ENCODE assay signal across 8 cellular contexts in the genomic region with DNA sequence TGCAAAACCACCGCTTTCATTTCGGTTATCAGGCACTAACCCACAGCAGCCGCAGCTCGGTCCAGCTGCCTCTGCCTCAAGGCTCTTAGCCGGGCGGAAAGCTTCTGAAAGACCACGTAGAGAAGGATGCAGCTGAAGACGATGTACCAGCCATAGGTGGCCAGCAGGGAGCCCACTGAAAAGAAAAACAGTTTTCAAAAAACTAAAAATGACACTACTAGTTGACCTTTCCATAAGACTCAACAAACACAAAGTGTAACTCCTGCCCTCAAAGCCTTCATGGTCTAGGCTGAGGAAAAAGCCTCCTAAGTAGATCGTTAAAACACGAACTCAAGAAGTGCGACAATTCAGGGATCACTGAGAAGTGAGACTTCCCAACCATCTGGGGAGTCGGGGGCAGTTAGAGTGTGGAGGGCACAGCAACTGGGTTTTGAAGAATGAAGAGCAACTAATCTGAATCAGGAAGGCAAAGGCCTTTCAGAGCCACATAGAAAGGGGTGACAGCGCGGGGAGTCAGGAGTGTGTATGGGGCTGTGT. TPM values are rescaled to one million over a fixed set of nuclear protein-coding genes. Genes with fewer than 3 reads are reported as not detected.
DNase-seq lines count a peak whose midpoint lies in the region; ATAC-seq and TF ChIP-seq lines count a peak whose summit lies in the region.

No MANE protein-coding gene starts in this region.

- peak overlapping the region; percentile 94 for H3K4me3 Mint-ChIP-seq in neural crest cell

- H3K36me3 ChIP-seq in endocrine pancreas (ENCODE audit: control insufficient read depth, insufficient read depth, low read length), result peaks cover 14% of the 10 kb centered on the region

- peak overlapping the region; percentile 66 for H3K27ac ChIP-seq in 22Rv1

- no peaks in the 10 kb centered on the region for H3K9me3 ChIP-seq in endocrine pancreas (ENCODE audit: control insufficient read depth, low read length)

- H3K9me3 Mint-ChIP-seq in neural crest cell, result no peaks in the 10 kb centered on the region

- peaks cover 15% of the 10 kb centered on the region for H3K36me3 Mint-ChIP-seq in neural crest cell (ENCODE audit: low read depth)

- peak overlapping the region; percentile 82 for H3K4me3 ChIP-seq in endocrine pancreas (ENCODE audit: control insufficient read depth, insufficient read depth, low read length)

- no peaks in the 10 kb centered on the region for H3K27me3 ChIP-seq in endocrine pancreas (ENCODE audit: control insufficient read depth, insufficient read depth, low read length)

- peak overlapping the region; percentile 89 for H3K27ac Mint-ChIP-seq in neural crest cell (ENCODE audit: unreplicated experiment)

- peak overlapping the region; percentile 68 for H3K9ac ChIP-seq in endocrine pancreas (ENCODE audit: control insufficient read depth, insufficient read depth, low read length)

- DNase-seq in GM10266 (ENCODE audit: extremely low spot score) (peak; percentile 32), SK-MEL-5 (ENCODE audit: low read depth, low spot score) (peak; percentile 52), neural crest cell (ENCODE audit: low read depth, low spot score) (no peak), NCI-H2171 treated with DMSO at 0.1 percent for 48 hours (lab: John Stamatoyannopoulos, UW) (no peak), NCI-H2107 (lab: John Stamatoyannopoulos, UW) (no peak)

- peak; percentile 45 for ATAC-seq in HG03066 (IDR thresholded peaks at IDR 0.05; ENCODE audit: low read depth, unreplicated experiment)

- in situ Hi-C loops in SK-MEL-5 (cut with HindIII; ENCODE audit: low pct_unique_long_range_greater_than_20kb, low sequenced_read_pairs), result no loop called here

- H3K4me1 ChIP-seq in endocrine pancreas (ENCODE audit: control insufficient read depth, insufficient read depth, low read length), result no peaks in the 10 kb centered on the region

- H3K27me3 Mint-ChIP-seq in neural crest cell (ENCODE audit: low read depth), result no peaks in the 10 kb centered on the region

- peaks cover 12% of the 10 kb centered on the region for H3K4me1 Mint-ChIP-seq in neural crest cell

- TF ChIP-seq CTCF in 22Rv1 (IDR thresholded peaks at IDR 0.05) (peak; percentile 14; the same call in 1 of the 2 replicates), GM10266 (IDR thresholded peaks at IDR 0.05; ENCODE audit: control insufficient read depth, insufficient read depth, low read depth, missing control alignments) (no peak), neural crest cell (conservative IDR thresholded peaks at IDR 0.05) (peak; percentile 64)

RNA-seq across cellular contexts. Expression of a gene that starts 0.7 kb away (rescaled TPM):
- total RNA-seq in SK-MEL-5 (2014; rRNA removed; shearing (Covaris generic)), result 113 and 128 TPM in 2 replicates
- 91.3 and 106 TPM in 2 replicates for polyA plus RNA-seq in SK-MEL-5 (2015; cell fraction: cytosol; rRNA removed)
- 47.7 and 48.0 TPM in 2 replicates for polyA plus RNA-seq in SK-MEL-5 (2015; cell fraction: nucleus; rRNA removed)
- total RNA-seq in neural crest cell, result 37.8 and 42.1 TPM in 2 replicates

RNA-seq across cellular contexts. Expression of a gene that starts 18.5 kb away (rescaled TPM):
- 23.6 and 31.3 TPM in 2 replicates for total RNA-seq in SK-MEL-5 (2014; rRNA removed; shearing (Covaris generic))
- polyA plus RNA-seq in SK-MEL-5 (2015; cell fraction: cytosol; rRNA removed), result 56.5 and 84.0 TPM in 2 replicates
- 151 and 169 TPM in 2 replicates for polyA plus RNA-seq in SK-MEL-5 (2015; cell fraction: nucleus; rRNA removed)
- 118 and 132 TPM in 2 replicates for total RNA-seq in neural crest cell

RNA-seq across cellular contexts. Expression of a gene that starts 24.7 kb away (rescaled TPM):
- total RNA-seq in SK-MEL-5 (2014; rRNA removed; shearing (Covaris generic)), result 22.4 and 23.0 TPM in 2 replicates
- polyA plus RNA-seq in SK-MEL-5 (2015; cell fraction: cytosol; rRNA removed), result 29.4 and 40.5 TPM in 2 replicates
- polyA plus RNA-seq in SK-MEL-5 (2015; cell fraction: nucleus; rRNA removed), result 12.2 and 19.7 TPM in 2 replicates
- 46.7 and 49.7 TPM in 2 replicates for total RNA-seq in neural crest cell

Comparison
In these comparisons a context has a peak if more than half of its experiments do, and no peak if none do; other contexts are left out.
1. DNase-seq: peak in GM10266 (single experiment) and SK-MEL-5 (single experiment); none in neural crest cell (single experiment), NCI-H2171 treated with DMSO at 0.1 percent for 48 hours (single experiment) and NCI-H2107 (single experiment).